ENCODE assay signal across 22 cellular contexts in the genomic region with DNA sequence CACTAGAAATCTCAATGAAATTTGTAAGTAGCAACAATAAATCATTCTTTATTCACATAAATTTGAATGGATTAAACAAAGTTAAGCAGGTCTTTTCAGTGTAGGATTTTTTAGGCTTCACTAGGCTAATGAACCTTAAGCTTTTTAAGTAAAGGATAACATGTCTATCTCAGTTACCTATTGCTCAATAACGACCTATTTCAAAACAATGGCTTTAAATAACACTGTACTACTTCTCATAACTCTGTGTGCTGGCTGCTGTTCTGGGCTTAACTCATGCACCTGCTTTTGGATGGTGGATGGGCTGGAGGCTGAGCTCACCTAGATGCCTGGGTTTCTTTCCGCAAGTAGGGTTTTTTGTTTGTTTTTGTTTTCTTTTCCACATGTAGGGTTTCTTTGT.
"Had no signal": no experiment of that assay in that cellular context is flagged by ENCODE, and none has a peak within 500 bp of the region (broad histone marks: within the 10 kb centered on the region; RNA-seq: fewer than 3 reads in every experiment).

No MANE protein-coding gene starts in this region.

- H3K27ac ChIP-seq: body of pancreas, epithelial cell of prostate, gastrocnemius medialis, neutrophil, pancreas, spleen, upper lobe of right lung had no signal

- H3K36me3 ChIP-seq: gastrocnemius medialis, neutrophil, pancreas, spleen, upper lobe of right lung had no signal

- H3K4me3 Mint-ChIP-seq: activated CD4-positive, alpha-beta memory T cell treated with anti-CD3 and anti-CD28 coated beads, Interleukin-2, amount 10 ng/mL, durations not matched to agents 7 days and 5 days; activated CD8-positive, alpha-beta memory T cell treated with anti-CD3 and anti-CD28 coated beads, Interleukin-2, amount 10 ng/mL, durations not matched to agents 7 days and 5 days; activated naive CD8-positive, alpha-beta T cell treated with anti-CD3 and anti-CD28 coated beads for 36 hours; effector memory CD8-positive, alpha-beta T cell; mesothelial cell of epicardium; natural killer cell treated with Interleukin-12 subunit alpha and Interleukin-12 subunit beta and Interleukin-15 and Interleukin-18, amount 100 ng/mL, for 72 hours; stimulated activated memory B cell treated with anti-CD40 and anti-IgM and Interleukin-4, amounts not matched to agents 10 μg/mL and 1 μg/mL and 100 μg/mL, for 72 hours had no signal

- DNase-seq: activated CD4-positive, alpha-beta memory T cell treated with anti-CD3 and anti-CD28 coated beads, Interleukin-2, amount 10 ng/mL, durations not matched to agents 7 days and 5 days; activated CD4-positive, alpha-beta T cell treated with anti-CD3 and anti-CD28 coated beads for 48 hours; activated CD4-positive, CD25-positive, alpha-beta regulatory T cell; activated CD8-positive, alpha-beta memory T cell treated with anti-CD3 and anti-CD28 coated beads, Interleukin-2, amount 10 ng/mL, durations not matched to agents 7 days and 5 days; activated naive CD8-positive, alpha-beta T cell treated with anti-CD3 and anti-CD28 coated beads for 36 hours; body of pancreas; caudate nucleus; effector memory CD8-positive, alpha-beta T cell; gastrocnemius medialis; head of caudate nucleus; kidney; pancreas; spleen; stimulated activated CD4-positive, alpha-beta T cell treated with anti-CD3 and anti-CD28 coated beads, Interleukin-4, amount 100 ng/mL, for 4 hours; upper lobe of right lung had no signal

- ATAC-seq: activated CD8-positive, alpha-beta memory T cell treated with anti-CD3 and anti-CD28 coated beads, Interleukin-2, amount 10 ng/mL, durations not matched to agents 7 days and 5 days; body of pancreas; effector memory CD8-positive, alpha-beta T cell; gastrocnemius medialis; left lobe of liver; natural killer cell treated with Interleukin-12 subunit alpha and Interleukin-12 subunit beta and Interleukin-15 and Interleukin-18, amount 100 ng/mL, for 72 hours; pancreas; stimulated activated memory B cell treated with anti-CD40 and anti-IgM and Interleukin-4, amounts not matched to agents 10 μg/mL and 1 μg/mL and 100 μg/mL, for 72 hours; upper lobe of right lung had no signal

- H3K9me3 ChIP-seq: body of pancreas, gastrocnemius medialis, neutrophil, pancreas, upper lobe of right lung had no signal

- FAIRE-seq: kidney, pancreas had no signal

- H3K27ac Mint-ChIP-seq: activated CD4-positive, alpha-beta memory T cell treated with anti-CD3 and anti-CD28 coated beads, Interleukin-2, amount 10 ng/mL, durations not matched to agents 7 days and 5 days; activated CD8-positive, alpha-beta memory T cell treated with anti-CD3 and anti-CD28 coated beads, Interleukin-2, amount 10 ng/mL, durations not matched to agents 7 days and 5 days; activated naive CD8-positive, alpha-beta T cell treated with anti-CD3 and anti-CD28 coated beads for 36 hours; effector memory CD8-positive, alpha-beta T cell; mesothelial cell of epicardium; natural killer cell treated with Interleukin-12 subunit alpha and Interleukin-12 subunit beta and Interleukin-15 and Interleukin-18, amount 100 ng/mL, for 72 hours; stimulated activated memory B cell treated with anti-CD40 and anti-IgM and Interleukin-4, amounts not matched to agents 10 μg/mL and 1 μg/mL and 100 μg/mL, for 72 hours had no signal

- H3K27me3 Mint-ChIP-seq: activated CD4-positive, alpha-beta memory T cell treated with anti-CD3 and anti-CD28 coated beads, Interleukin-2, amount 10 ng/mL, durations not matched to agents 7 days and 5 days; activated CD8-positive, alpha-beta memory T cell treated with anti-CD3 and anti-CD28 coated beads, Interleukin-2, amount 10 ng/mL, durations not matched to agents 7 days and 5 days; activated naive CD8-positive, alpha-beta T cell treated with anti-CD3 and anti-CD28 coated beads for 36 hours; effector memory CD8-positive, alpha-beta T cell; natural killer cell treated with Interleukin-12 subunit alpha and Interleukin-12 subunit beta and Interleukin-15 and Interleukin-18, amount 100 ng/mL, for 72 hours; stimulated activated memory B cell treated with anti-CD40 and anti-IgM and Interleukin-4, amounts not matched to agents 10 μg/mL and 1 μg/mL and 100 μg/mL, for 72 hours had no signal

- H3K27me3 ChIP-seq: body of pancreas, gastrocnemius medialis, neutrophil, pancreas, spleen, upper lobe of right lung had no signal

- H3K4me1 Mint-ChIP-seq: activated CD4-positive, alpha-beta memory T cell treated with anti-CD3 and anti-CD28 coated beads, Interleukin-2, amount 10 ng/mL, durations not matched to agents 7 days and 5 days; activated CD8-positive, alpha-beta memory T cell treated with anti-CD3 and anti-CD28 coated beads, Interleukin-2, amount 10 ng/mL, durations not matched to agents 7 days and 5 days; activated naive CD8-positive, alpha-beta T cell treated with anti-CD3 and anti-CD28 coated beads for 36 hours; stimulated activated memory B cell treated with anti-CD40 and anti-IgM and Interleukin-4, amounts not matched to agents 10 μg/mL and 1 μg/mL and 100 μg/mL, for 72 hours had no signal

- H3K36me3 Mint-ChIP-seq: activated CD8-positive, alpha-beta memory T cell treated with anti-CD3 and anti-CD28 coated beads, Interleukin-2, amount 10 ng/mL, durations not matched to agents 7 days and 5 days; activated naive CD8-positive, alpha-beta T cell treated with anti-CD3 and anti-CD28 coated beads for 36 hours; mesothelial cell of epicardium; stimulated activated memory B cell treated with anti-CD40 and anti-IgM and Interleukin-4, amounts not matched to agents 10 μg/mL and 1 μg/mL and 100 μg/mL, for 72 hours had no signal

- H3K9me3 Mint-ChIP-seq: stimulated activated memory B cell treated with anti-CD40 and anti-IgM and Interleukin-4, amounts not matched to agents 10 μg/mL and 1 μg/mL and 100 μg/mL, for 72 hours had no signal

- H3K4me3 ChIP-seq: body of pancreas, gastrocnemius medialis, lung, pancreas, spleen, upper lobe of right lung had no signal

- H3K4me1 ChIP-seq: body of pancreas, gastrocnemius medialis, pancreas, spleen, upper lobe of right lung had no signal
